27 cellular contexts compared by ENCODE assay signal in the genomic region with DNA sequence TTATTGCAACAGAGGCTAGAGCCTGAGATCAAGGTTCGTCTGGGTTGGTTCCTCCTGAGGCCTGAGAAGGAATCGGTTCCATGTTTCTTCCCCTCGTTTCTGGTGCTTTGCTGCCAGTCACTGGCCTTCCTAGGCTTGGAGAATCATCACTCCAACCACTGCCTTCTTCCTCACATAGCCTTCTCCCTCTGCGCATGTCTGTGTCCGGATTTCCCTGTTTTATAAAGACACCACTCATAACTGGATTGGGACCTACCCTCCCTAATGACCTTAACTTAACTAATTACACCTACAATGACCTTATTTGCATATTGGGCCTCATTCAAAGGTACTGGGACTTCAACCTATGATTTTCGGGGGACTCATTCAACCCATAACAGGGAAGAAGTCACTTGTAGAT.
"Had no signal": no experiment of that assay in that cellular context is flagged by ENCODE, and none has a peak within 500 bp of the region (broad histone marks: within the 10 kb centered on the region; RNA-seq: fewer than 3 reads in every experiment).

No MANE protein-coding gene starts in this region.

- ATAC-seq: activated CD4-positive, CD25-positive, alpha-beta regulatory T cell treated with anti-CD3 and anti-CD28 coated beads, Interleukin-2, amount 50 U/mL, for 24 hours; activated CD8-positive, alpha-beta T cell treated with anti-CD3 and anti-CD28 coated beads for 36 hours; activated T-cell treated with anti-CD3 and anti-CD28 coated beads, Interleukin-2, amount 50 U/mL, for 4 hours; activated T-helper 17 cell treated with anti-CD3 and anti-CD28 coated beads, Interleukin-2, amount 50 U/mL, for 72 hours; body of pancreas; effector memory CD8-positive, alpha-beta T cell; gastroesophageal sphincter; T-helper 17 cell had no signal

- H3K27me3 ChIP-seq: body of pancreas, esophagus squamous epithelium, gastroesophageal sphincter had no signal

- H3K27ac ChIP-seq: body of pancreas, esophagus squamous epithelium, gastroesophageal sphincter, WERI-Rb-1 had no signal

- H3K36me3 ChIP-seq: esophagus squamous epithelium, gastroesophageal sphincter, WERI-Rb-1 had no signal

- DNase-seq: activated B cell treated with CpG ODN at 0.5 μM for 24 hours; activated CD4-positive, alpha-beta T cell treated with anti-CD3 and anti-CD28 coated beads for 48 hours; activated CD4-positive, alpha-beta T cell treated with anti-CD3 and anti-CD28 coated beads, Interleukin-2, amount 50 U/mL, for 1 hour; activated CD4-positive, alpha-beta T cell treated with anti-CD3 and anti-CD28 coated beads, Interleukin-2, amount 50 U/mL, for 48 hours; activated CD8-positive, alpha-beta memory T cell treated with anti-CD3 and anti-CD28 coated beads for 24 hours; activated CD8-positive, alpha-beta T cell treated with anti-CD3 and anti-CD28 coated beads for 36 hours; activated effector memory CD4-positive, alpha-beta T cell treated with Interleukin-2 at 50 U/mL for 16 hours; activated gamma-delta T cell treated with Interleukin-2 at 50 U/mL for 16 hours; activated naive CD4-positive, alpha-beta T cell treated with anti-CD3 and anti-CD28 coated beads, Interleukin-2, amount 50 U/mL, for 16 hours; activated naive CD4-positive, alpha-beta T cell treated with Interleukin-2 at 50 U/mL for 16 hours; activated T-cell treated with anti-CD3 and anti-CD28 coated beads, Interleukin-2, amount 50 U/mL, for 4 hours; amniotic stem cell; body of pancreas; cortex of kidney; dermis blood vessel endothelial cell; effector CD4-positive, alpha-beta T cell; effector memory CD8-positive, alpha-beta T cell; erythroblast; esophagus squamous epithelium; foreskin melanocyte; T-helper 1 cell; T-helper 17 cell; T1000; WERI-Rb-1 had no signal

- H3K9me3 ChIP-seq: body of pancreas, esophagus squamous epithelium had no signal

- H3K4me3 ChIP-seq: body of pancreas, esophagus squamous epithelium, gastroesophageal sphincter had no signal

- H3K4me1 ChIP-seq: body of pancreas, esophagus squamous epithelium, gastroesophageal sphincter had no signal
